8 cellular contexts compared by ENCODE assay signal in the genomic region with DNA sequence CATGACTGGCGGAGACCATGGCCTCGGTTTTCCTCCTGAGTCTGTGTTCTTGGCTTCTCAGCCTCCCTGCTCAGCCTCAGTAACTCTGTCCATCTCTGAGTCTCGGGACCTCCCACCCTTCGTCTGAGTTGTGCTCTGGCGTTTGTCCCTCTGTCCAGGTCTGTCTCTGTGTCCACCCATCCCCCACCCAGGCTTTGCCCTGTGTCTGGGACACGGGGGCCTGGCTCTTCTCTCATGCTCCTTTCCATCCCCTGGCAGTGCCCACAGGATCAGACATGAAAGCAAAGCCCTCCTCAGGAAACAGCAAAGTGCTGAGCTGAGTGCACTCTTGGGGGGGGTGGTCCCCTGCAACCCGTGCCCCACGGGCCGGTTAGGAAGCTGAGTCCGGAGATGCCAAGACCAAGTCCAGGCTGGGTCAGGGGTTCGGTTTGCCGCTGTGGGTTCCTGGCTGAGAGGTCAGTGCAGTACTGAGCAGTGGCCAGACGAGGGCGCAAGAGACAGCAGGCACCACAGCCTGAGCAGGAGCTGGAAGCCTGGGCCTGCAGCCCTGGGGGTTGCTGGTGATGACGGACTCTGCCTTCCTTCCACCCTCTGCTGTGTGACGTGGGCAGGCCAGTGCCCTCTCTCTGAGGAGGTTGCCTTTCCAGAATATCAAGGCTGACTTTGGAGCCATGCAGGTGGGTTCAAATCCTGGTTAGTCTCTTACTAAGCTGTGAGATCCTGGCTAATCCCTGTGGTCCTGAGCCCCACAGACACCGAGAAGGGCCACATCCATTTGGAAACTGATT. TPM values are rescaled to one million over a fixed set of nuclear protein-coding genes. Genes with fewer than 3 reads are reported as not detected.
DNase-seq lines count a peak whose midpoint lies in the region; ATAC-seq and TF ChIP-seq lines count a peak whose summit lies in the region.

No MANE protein-coding gene starts in this region.

- H3K27me3 Mint-ChIP-seq in mesothelial cell of epicardium (ENCODE audit: low read depth) = no peaks in the 10 kb centered on the region

- no peaks in the 10 kb centered on the region for H3K9me3 Mint-ChIP-seq in mesothelial cell of epicardium

- no peaks in the 10 kb centered on the region for H3K36me3 Mint-ChIP-seq in mesothelial cell of epicardium

- H3K4me3 Mint-ChIP-seq in mesothelial cell of epicardium = no peak overlapping the region

- peak; percentile 90 for TF ChIP-seq CTCF in mesothelial cell of epicardium (IDR thresholded peaks at IDR 0.05; ENCODE audit: unreplicated experiment)

- H3K4me1 Mint-ChIP-seq in mesothelial cell of epicardium = peaks cover 26% of the 10 kb centered on the region

- peak; percentile 43 for ATAC-seq in HG02943 (IDR thresholded peaks at IDR 0.05; ENCODE audit: low read depth, unreplicated experiment)

- DNase-seq in NK-92 treated with Interleukin-12 subunit alpha and Interleukin-12 subunit beta, amount 100 ng/mL, for 24 hours (lab: John Stamatoyannopoulos, UW) = peak; percentile 7
- DNase-seq in NK-92 (lab: John Stamatoyannopoulos, UW; ENCODE audit: unreplicated experiment) (no peak), NCI-H82 treated with DMSO at 0.1 percent for 48 hours (lab: John Stamatoyannopoulos, UW; ENCODE audit: unreplicated experiment) (peak; percentile 48), mesothelial cell of epicardium (ENCODE audit: low spot score in 2 of 2, unreplicated experiment in 2 of 2) (peak; percentile 62 to 86)
- DNase-seq in activated CD8-positive, alpha-beta memory T cell treated with anti-CD3 and anti-CD28 coated beads for 24 hours = peak; percentile 93
- DNase-seq in effector CD8-positive, alpha-beta T cell (lab: John Stamatoyannopoulos, UW) = peak; percentile 67
- peak; percentile 49 to 51 for DNase-seq in stimulated activated CD8-positive, alpha-beta memory T cell treated with anti-CD3 and anti-CD28 coated beads, Interleukin-15, amount 100 ng/mL, for 4 hours (ENCODE audit: low read depth in 2 of 2)

- H3K27ac Mint-ChIP-seq in mesothelial cell of epicardium = no peak overlapping the region

RNA-seq across cellular contexts. Expression of a gene that starts 2.5 kb away (rescaled TPM):
- total RNA-seq in mesothelial cell of epicardium = 0.16 to 0.22 TPM (median 0.18 TPM) in 3 replicates

RNA-seq across cellular contexts. Expression of a gene that starts 20.9 kb away (rescaled TPM):
- 3.8 to 4.3 TPM (median 4.3 TPM) in 3 replicates for total RNA-seq in mesothelial cell of epicardium

RNA-seq across cellular contexts. Expression of a gene that starts 50.5 kb away (rescaled TPM):
- total RNA-seq in mesothelial cell of epicardium = 4.1 to 4.6 TPM (median 4.1 TPM) in 3 replicates
